ENCODE assay signal across 17 cellular contexts in the genomic region with DNA sequence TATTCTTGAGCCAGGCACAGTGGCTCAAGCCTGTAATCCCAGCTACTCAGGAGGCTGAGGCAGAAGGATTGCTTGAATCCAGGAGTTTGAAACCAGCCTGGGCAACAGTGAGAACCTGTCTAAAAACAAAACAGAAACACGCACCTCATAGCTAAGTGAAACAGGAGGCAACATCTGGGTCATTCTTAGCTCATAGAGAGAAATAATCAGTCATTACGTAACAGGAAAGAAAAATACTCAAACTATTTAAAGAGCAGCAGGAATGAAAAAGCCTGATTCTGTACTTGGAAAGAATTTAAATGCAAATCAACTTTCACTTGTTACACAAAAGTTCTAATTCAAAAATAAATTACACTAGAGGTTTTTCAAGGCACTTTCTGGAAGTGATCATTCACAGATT. TPM values are rescaled to one million over a fixed set of nuclear protein-coding genes. Genes with fewer than 3 reads are reported as not detected.
DNase-seq lines count a peak whose midpoint lies in the region; ATAC-seq, FAIRE-seq and TF ChIP-seq lines count a peak whose summit lies in the region.
"Had no signal": no experiment of that assay in that cellular context is flagged by ENCODE, and none has a peak within 500 bp of the region (broad histone marks: within the 10 kb centered on the region; RNA-seq: fewer than 3 reads in every experiment).

No MANE protein-coding gene starts in this region.

- SMC1A ChIA-PET in GM12878 (lab: Charles Lee; ENCODE audit: uncharacterized antibody, unreplicated experiment): interaction anchor here (0.9 to 1.7 kb wide), 3 partner anchors 208 to 298 kb away, joined by 3 to 6 read pairs (median 5); no protein-coding TSS in a partner anchor

- TF ChIP-seq EP300 in GM12878 (IDR thresholded peaks at IDR 0.05; ENCODE audit: borderline replicate concordance in 1 of 2, control insufficient read depth in 1 of 2, low read depth in 2 of 2, low read length in 2 of 2): no peak

- ATAC-seq in GM18519 (IDR thresholded peaks at IDR 0.05; ENCODE audit: low FRiP score, unreplicated experiment) (peak; percentile 53), GM12878 (peak; percentile 69)
- ATAC-seq in CD4-positive, alpha-beta T cell (ENCODE audit: poor library complexity): no peak
- ATAC-seq: right cardiac atrium had no signal

- H3K4me3 ChIP-seq in MM.1S (ENCODE audit: low read length): no peak overlapping the region
- H3K4me3 ChIP-seq in GM12878: no peak overlapping the region

- no peak for TF ChIP-seq RAD21 in GM12878 (IDR thresholded peaks at IDR 0.05; ENCODE audit: insufficient read depth, low read depth, low read length)

- FAIRE-seq in GM12878 (lab: Jason Lieb, UNC): peak; percentile 7
- FAIRE-seq: kidney had no signal

- no peak for TF ChIP-seq POLR2A in GM12878 (IDR thresholded peaks at IDR 0.05; ENCODE audit: low read depth, low read length)

- H3K9me3 ChIP-seq in MM.1S (replicated peaks; ENCODE audit: insufficient read depth, low read length) (no peaks in the 10 kb centered on the region), GM12878 (replicated peaks; ENCODE audit: control insufficient read depth, insufficient read depth, low read length) (no peaks in the 10 kb centered on the region; the same call in 2 of the 3 replicates)
- no peaks in the 10 kb centered on the region for H3K9me3 ChIP-seq in CD4-positive, alpha-beta T cell (ENCODE audit: control insufficient read depth, low read length)

- peaks cover 18% of the 10 kb centered on the region for H3F3A ChIP-seq in MM.1S (ENCODE audit: insufficient read depth, low read length)

- CTCF ChIA-PET in GM12878 (lab: Yijun Ruan, JAX): interaction anchor here (0.6 to 0.7 kb wide), 2 partner anchors 145 to 208 kb away, joined by 3 to 4 read pairs; no protein-coding TSS in a partner anchor
- CTCF ChIA-PET in activated CD4-positive, alpha-beta T cell treated with anti-CD3 and anti-CD28 coated beads, Interleukin-2, amount 10 ng/mL, durations not matched to agents 7 days and 5 days (lab: Charles Lee): interaction anchor here (0.6 kb wide), 1 partner anchor 130 kb away, joined by 3 read pairs; no protein-coding TSS in a partner anchor
- CTCF ChIA-PET in CD4-positive, alpha-beta T cell (lab: Charles Lee): no interaction called here

- peak overlapping the region; percentile 27; the same call in 1 of the 2 replicates for H3K27ac ChIP-seq in MM.1S (ENCODE audit: low read length)
- peak overlapping the region; percentile 3; the same call in 1 of the 2 replicates for H3K27ac ChIP-seq in GM12878 (ENCODE audit: control insufficient read depth, insufficient read depth)
- H3K27ac ChIP-seq in CD4-positive, alpha-beta T cell (ENCODE audit: low read depth, low read length): no peak overlapping the region

- H3K4me2 ChIP-seq in MM.1S (ENCODE audit: low read depth, low read length) (peak overlapping the region; percentile 18; the same call in 1 of the 2 replicates), GM12878 (ENCODE audit: control insufficient read depth, insufficient read depth) (peak overlapping the region; percentile 44)

- H3K27me3 Mint-ChIP-seq in activated CD4-positive, alpha-beta T cell treated with anti-CD3 and anti-CD28 coated beads, Interleukin-2, amount 10 ng/mL, durations not matched to agents 7 days and 5 days: peaks cover 2% of the 10 kb centered on the region
- H3K27me3 Mint-ChIP-seq in CD4-positive, alpha-beta T cell: peaks cover 5% of the 10 kb centered on the region
- H3K27me3 Mint-ChIP-seq: central memory CD8-positive, alpha-beta T cell had no signal

- H3K36me3 Mint-ChIP-seq in activated CD4-positive, alpha-beta T cell treated with anti-CD3 and anti-CD28 coated beads, Interleukin-2, amount 10 ng/mL, durations not matched to agents 7 days and 5 days (ENCODE audit: low read depth): no peaks in the 10 kb centered on the region
- H3K36me3 Mint-ChIP-seq in CD4-positive, alpha-beta T cell (ENCODE audit: low read depth): peaks cover 5% of the 10 kb centered on the region

- DNase-seq in MM.1S (peak; percentile 51), GM12878 (ENCODE audit: low read depth, low spot score) (no peak), lung microvascular endothelial cell (ENCODE audit: low read depth in 2 of 2) (peak; percentile 34 to 58), DMS153 treated with DMSO at 0.1 percent for 48 hours (lab: John Stamatoyannopoulos, UW; ENCODE audit: unreplicated experiment) (no peak)
- no peak for DNase-seq in activated CD4-positive, alpha-beta T cell treated with anti-CD3 and anti-CD28 coated beads, Interleukin-2, amount 10 ng/mL, durations not matched to agents 7 days and 5 days
- no peak for DNase-seq in CD4-positive, alpha-beta T cell
- DNase-seq: activated CD4-positive, alpha-beta T cell treated with anti-CD3 and anti-CD28 coated beads, Interleukin-2, amount 50 U/mL, for 4 hours; activated naive CD4-positive, alpha-beta T cell treated with Interleukin-2 at 50 U/mL for 16 hours; kidney; NCI-H1436 treated with DMSO at 0.1 percent for 48 hours; NK-92 treated with Interleukin-12 subunit alpha and Interleukin-12 subunit beta, amount 100 ng/mL, for 24 hours; right cardiac atrium had no signal

- H4K20me1 ChIP-seq in MM.1S (ENCODE audit: insufficient read depth, low read length) (no peaks in the 10 kb centered on the region), GM12878 (ENCODE audit: control insufficient read depth, insufficient read depth) (no peaks in the 10 kb centered on the region)

- intact Hi-C loops in GM12878 (cut with micrococcal nuclease; ENCODE audit: unreplicated experiment): no loop called here
- intact Hi-C loops in CD4-positive, alpha-beta T cell (cut with DNase I, micrococcal nuclease): loop anchor here (5.0 to 10.0 kb wide), 4 partner anchors 175 to 335 kb away; no protein-coding TSS in a partner anchor

- no TSS peak for BruUV-seq in GM12878 (replicated peaks; lab: Mats Ljungman, UMichigan)

- H3K27me3 ChIP-seq in MM.1S (replicated peaks; ENCODE audit: insufficient read depth, low read length) (no peaks in the 10 kb centered on the region), GM12878 (replicated peaks in 1 of 2; ENCODE audit: control insufficient read depth in 2 of 2, insufficient read depth in 2 of 2, low read length in 1 of 2) (no peaks in the 10 kb centered on the region)
- no peaks in the 10 kb centered on the region for H3K27me3 ChIP-seq in CD4-positive, alpha-beta T cell (ENCODE audit: control insufficient read depth, insufficient read depth, low read length)

- no peak overlapping the region for H3K4me3 Mint-ChIP-seq in activated CD4-positive, alpha-beta T cell treated with anti-CD3 and anti-CD28 coated beads, Interleukin-2, amount 10 ng/mL, durations not matched to agents 7 days and 5 days
- H3K4me3 Mint-ChIP-seq in CD4-positive, alpha-beta T cell: no peak overlapping the region
- H3K4me3 Mint-ChIP-seq: central memory CD8-positive, alpha-beta T cell had no signal

- H3K4me1 ChIP-seq in MM.1S (ENCODE audit: low read length): peaks cover 13% of the 10 kb centered on the region
- H3K4me1 ChIP-seq in GM12878 (ENCODE audit: control insufficient read depth, insufficient read depth, low read length): peaks cover 13% of the 10 kb centered on the region

- no peaks in the 10 kb centered on the region for H3K4me1 Mint-ChIP-seq in activated CD4-positive, alpha-beta T cell treated with anti-CD3 and anti-CD28 coated beads, Interleukin-2, amount 10 ng/mL, durations not matched to agents 7 days and 5 days
- no peaks in the 10 kb centered on the region for H3K4me1 Mint-ChIP-seq in CD4-positive, alpha-beta T cell (ENCODE audit: low read depth)

- in situ Hi-C loops in GM12878 (cut with MboI): no loop called here

- H3K9ac ChIP-seq in MM.1S (ENCODE audit: low read length) (no peak overlapping the region), GM12878 (ENCODE audit: control insufficient read depth, insufficient read depth, low read length) (no peak overlapping the region)

- RAD21 ChIA-PET in GM12878 (lab: Charles Lee; ENCODE audit: unreplicated experiment): interaction anchor here (1.1 kb wide), 1 partner anchor 53 kb away, joined by 3 read pairs; no protein-coding TSS in a partner anchor

- no peaks in the 10 kb centered on the region for H3K9me2 ChIP-seq in MM.1S (replicated peaks; ENCODE audit: insufficient read depth, low read length)

- POLR2A ChIA-PET in GM12878 (lab: Charles Lee): interaction anchor here (1.0 kb wide), 1 partner anchor 30 kb away, joined by 10 read pairs; no protein-coding TSS in a partner anchor
- POLR2A ChIA-PET in activated CD4-positive, alpha-beta T cell treated with anti-CD3 and anti-CD28 coated beads, Interleukin-2, amount 10 ng/mL, durations not matched to agents 7 days and 5 days (lab: Charles Lee): no interaction called here
- POLR2A ChIA-PET in CD4-positive, alpha-beta T cell (lab: Charles Lee): no interaction called here

- H3K27ac Mint-ChIP-seq in activated CD4-positive, alpha-beta T cell treated with anti-CD3 and anti-CD28 coated beads, Interleukin-2, amount 10 ng/mL, durations not matched to agents 7 days and 5 days: no peak overlapping the region
- no peak overlapping the region for H3K27ac Mint-ChIP-seq in CD4-positive, alpha-beta T cell

- H2AFZ ChIP-seq in MM.1S (ENCODE audit: low read length): no peak overlapping the region
- no peak overlapping the region; the same call in none of the 2 replicates for H2AFZ ChIP-seq in GM12878 (ENCODE audit: control insufficient read depth, low read depth, low read length)

- H3K36me3 ChIP-seq in MM.1S (replicated peaks; ENCODE audit: insufficient read depth, low read length) (no peaks in the 10 kb centered on the region), GM12878 (ENCODE audit: control insufficient read depth in 2 of 2, insufficient read depth in 2 of 2, low read length in 1 of 2) (no peaks in the 10 kb centered on the region)

- TF ChIP-seq CTCF in MM.1S (IDR thresholded peaks at IDR 0.05; ENCODE audit: low read length) (no peak), GM12878 (IDR thresholded peaks at IDR 0.05 in 2 of 3, conservative IDR thresholded peaks at IDR 0.05 in 1 of 3; ENCODE audit: control insufficient read depth in 2 of 3, extremely low read depth in 1 of 3, insufficient read depth in 1 of 3, low read depth in 3 of 3, low read length in 3 of 3) (no peak)
- TF ChIP-seq CTCF in CD4-positive, alpha-beta T cell (IDR thresholded peaks at IDR 0.05): no peak

- H3K79me2 ChIP-seq in MM.1S (ENCODE audit: low read length): no peaks in the 10 kb centered on the region
- no peaks in the 10 kb centered on the region for H3K79me2 ChIP-seq in GM12878 (ENCODE audit: control insufficient read depth, insufficient read depth, low read length)

- no peaks in the 10 kb centered on the region for H3K9me3 Mint-ChIP-seq in activated CD4-positive, alpha-beta T cell treated with anti-CD3 and anti-CD28 coated beads, Interleukin-2, amount 10 ng/mL, durations not matched to agents 7 days and 5 days
- no peaks in the 10 kb centered on the region for H3K9me3 Mint-ChIP-seq in CD4-positive, alpha-beta T cell
- H3K9me3 Mint-ChIP-seq: central memory CD8-positive, alpha-beta T cell had no signal

- 3% methylated on average over 2 of the region's 2 CpGs for WGBS in GM12878 (ENCODE audit: insufficient coverage, insufficient replicate concordance, low lambda C conversion rate, missing lambda C conversion rate)

RNA-seq across cellular contexts. Expression of a gene that starts 17.2 kb away (rescaled TPM):
- total RNA-seq in GM12878 (2013; cell fraction: nucleolus; rRNA removed): not detected in 2 replicates
- total RNA-seq in GM12878 (2014; rRNA removed) (0.65 TPM in 1 of 2 replicates, not detected in the other), GM12878 (2014; rRNA removed; fragmentation: Illumina TruSeq; extraction: Trizol) (not detected in 2 replicates), GM12878 (2021) (0.23 TPM in 1 of 2 replicates, not detected in the other), lung microvascular endothelial cell (not detected in 2 replicates)
- polyA plus RNA-seq in GM12878 (2011; ENCODE audit: low read depth): not detected
- polyA plus RNA-seq in GM12878 (2011; rRNA removed) (not detected in 2 replicates), GM12878 (2014; fragmentation: Illumina TruSeq; extraction: Trizol) (not detected in 2 replicates), GM12878 (2014; fragmentation: Nextera tagmentation; extraction: Ambion mirVana) (not detected), GM12878 (2014; rRNA removed) (0.35 TPM in 1 of 2 replicates, not detected in the other), GM12878 (2016; fragmentation: Nextera tagmentation; extraction: Ambion mirVana) (not detected)
- polyA plus RNA-seq in GM12878 (2011; cell fraction: cytosol; rRNA removed): 0.06 TPM in 1 of 2 replicates, not detected in the other
- polyA plus RNA-seq in GM12878 (2011; cell fraction: nucleus; rRNA removed): not detected in 2 replicates
- polyA plus RNA-seq in GM12878 (2012): not detected in 2 replicates
- not detected in 2 replicates for polyA minus RNA-seq in GM12878 (2011; rRNA and poly(A)+ RNA removed)
- not detected in 2 replicates for polyA minus RNA-seq in GM12878 (2011; cell fraction: cytosol; rRNA and poly(A)+ RNA removed)
- not detected in 2 replicates for polyA minus RNA-seq in GM12878 (2011; cell fraction: nucleus; rRNA and poly(A)+ RNA removed)
- not detected for total RNA-seq in activated CD4-positive, alpha-beta T cell treated with anti-CD3 and anti-CD28 coated beads, Interleukin-2, amount 10 ng/mL, durations not matched to agents 7 days and 5 days
- total RNA-seq in CD4-positive, alpha-beta T cell: not detected
- total RNA-seq: H4; kidney; right cardiac atrium; subcutaneous adipose tissue; T-helper 1 cell treated with Interleukin-12 subunit alpha and Interleukin-12 subunit beta and Interleukin-4 antibody, amounts not matched to agents 30 ng/mL and 1 ng/mL, for 36 hours had no signal
- polyA plus RNA-seq: right cardiac atrium had no signal

RNA-seq across cellular contexts. Expression of a gene that starts 47.6 kb away (rescaled TPM):
- total RNA-seq in GM12878 (2013; cell fraction: nucleolus; rRNA removed): 160 and 164 TPM in 2 replicates
- 27.3 and 31.1 TPM in 2 replicates for total RNA-seq in GM12878 (2014; rRNA removed)
- 36.6 and 39.1 TPM in 2 replicates for total RNA-seq in GM12878 (2014; rRNA removed; fragmentation: Illumina TruSeq; extraction: Trizol)
- 35.0 and 36.8 TPM in 2 replicates for total RNA-seq in GM12878 (2021)
- 11.3 TPM for polyA plus RNA-seq in GM12878 (2011; ENCODE audit: low read depth)
- polyA plus RNA-seq in GM12878 (2011; rRNA removed): 37.3 and 42.4 TPM in 2 replicates
- polyA plus RNA-seq in GM12878 (2011; cell fraction: cytosol; rRNA removed): 20.4 and 28.5 TPM in 2 replicates
- polyA plus RNA-seq in GM12878 (2011; cell fraction: nucleus; rRNA removed): 18.1 and 23.8 TPM in 2 replicates
- polyA plus RNA-seq in GM12878 (2012): 19.5 and 21.8 TPM in 2 replicates
- 30.8 and 40.4 TPM in 2 replicates for polyA plus RNA-seq in GM12878 (2014; fragmentation: Illumina TruSeq; extraction: Trizol)
- polyA plus RNA-seq in GM12878 (2014; fragmentation: Nextera tagmentation; extraction: Ambion mirVana): 1 to 10 TPM; 7.8 to 9.8 TPM
- 21.7 and 23.7 TPM in 2 replicates for polyA plus RNA-seq in GM12878 (2014; rRNA removed)
- polyA plus RNA-seq in GM12878 (2016; fragmentation: Nextera tagmentation; extraction: Ambion mirVana): 10 to 100 TPM; 10.7 to 10.9 TPM
- polyA minus RNA-seq in GM12878 (2011; rRNA and poly(A)+ RNA removed): 35.6 and 52.5 TPM in 2 replicates
- polyA minus RNA-seq in GM12878 (2011; cell fraction: cytosol; rRNA and poly(A)+ RNA removed): 11.6 and 22.2 TPM in 2 replicates
- polyA minus RNA-seq in GM12878 (2011; cell fraction: nucleus; rRNA and poly(A)+ RNA removed): 19.5 and 22.9 TPM in 2 replicates
- 34.4 and 48.4 TPM in 2 replicates for total RNA-seq in lung microvascular endothelial cell
- total RNA-seq in activated CD4-positive, alpha-beta T cell treated with anti-CD3 and anti-CD28 coated beads, Interleukin-2, amount 10 ng/mL, durations not matched to agents 7 days and 5 days: 10 to 100 TPM; 31.7 to 34.0 TPM
- 10 to 100 TPM; 23.9 to 24.7 TPM for total RNA-seq in CD4-positive, alpha-beta T cell

Comparison
In these comparisons a context has a peak if more than half of its experiments do, and no peak if none do; other contexts are left out.
1. DNase-seq: peak in MM.1S (single experiment) and lung microvascular endothelial cell (2 of 2); none in GM12878 (single experiment), activated CD4-positive, alpha-beta T cell treated with anti-CD3 and anti-CD28 coated beads, Interleukin-2, amount 10 ng/mL, durations not matched to agents 7 days and 5 days (single experiment), DMS153 treated with DMSO at 0.1 percent for 48 hours (single experiment) and CD4-positive, alpha-beta T cell (0 of 10).